34 cellular contexts compared by ENCODE assay signal in the genomic region with DNA sequence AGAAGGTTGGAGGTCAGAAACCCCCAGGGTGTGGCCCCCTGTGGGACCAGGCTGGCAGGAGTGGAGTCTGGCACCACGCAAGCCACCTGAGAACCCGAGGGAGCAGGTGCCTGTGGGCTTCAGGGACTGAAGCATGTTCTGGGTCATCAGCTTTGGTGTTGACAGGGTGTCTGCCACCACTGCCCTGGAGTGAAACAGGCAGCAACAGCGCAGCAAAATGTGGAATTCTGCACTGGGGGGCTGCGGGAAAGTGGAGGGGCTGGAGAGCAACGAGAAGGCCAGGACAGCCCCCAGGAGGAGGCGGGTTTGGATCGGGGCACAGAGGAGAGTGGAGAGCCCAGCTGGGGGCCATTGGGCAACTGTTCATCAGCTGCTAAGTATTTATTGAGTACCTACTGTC.
"Had no signal": no experiment of that assay in that cellular context is flagged by ENCODE, and none has a peak within 500 bp of the region (broad histone marks: within the 10 kb centered on the region; RNA-seq: fewer than 3 reads in every experiment).

No MANE protein-coding gene starts in this region.

- H3K27ac Mint-ChIP-seq: activated CD4-positive, alpha-beta memory T cell treated with anti-CD3 and anti-CD28 coated beads for 36 hours; activated CD4-positive, alpha-beta T cell treated with anti-CD3 and anti-CD28 coated beads for 36 hours; activated CD4-positive, alpha-beta T cell treated with anti-CD3 and anti-CD28 coated beads, Interleukin-2, amount 10 ng/mL, durations not matched to agents 24 days and 14 days; activated CD8-positive, alpha-beta memory T cell treated with anti-CD3 and anti-CD28 coated beads, Interleukin-2, amount 10 ng/mL, durations not matched to agents 7 days and 5 days; activated CD8-positive, alpha-beta T cell treated with anti-CD3 and anti-CD28 coated beads, Interleukin-2, amount 10 ng/mL, durations not matched to agents 7 days and 5 days; activated naive CD4-positive, alpha-beta T cell treated with anti-CD3 and anti-CD28 coated beads for 36 hours; activated naive CD4-positive, alpha-beta T cell treated with anti-CD3 and anti-CD28 coated beads, Interleukin-2, amount 50 U/mL, for 24 hours; activated naive CD8-positive, alpha-beta T cell treated with anti-CD3 and anti-CD28 coated beads for 36 hours; activated T-helper 1 cell treated with anti-CD3 and anti-CD28 coated beads, Interleukin-12 subunit alpha, Interleukin-12 subunit beta, Interleukin-2, Interleukin-4 antibody, amounts not matched to agents 30 ng/mL and 10 ng/mL and 1 ng/mL, durations not matched to agents 14 hours and 24 hours and 36 hours; activated T-helper 2 cell treated with anti-CD3 and anti-CD28 coated beads, Interferon-gamma antibody, Interleukin-2, Interleukin-4, amounts not matched to agents 10 μg/mL and 5 μg/mL and 100 μg/mL, durations not matched to agents 14 hours and 24 hours and 36 hours; effector memory CD8-positive, alpha-beta T cell; T-helper 17 cell; T-helper 2 cell treated with Interferon-gamma antibody and Interleukin-4, amounts not matched to agents 5 μg/mL and 100 μg/mL, for 36 hours had no signal

- H3K27ac ChIP-seq: body of pancreas, epithelial cell of prostate, esophagus squamous epithelium, gastroesophageal sphincter, heart right ventricle, WERI-Rb-1 had no signal

- H3K27me3 ChIP-seq: body of pancreas, esophagus squamous epithelium, heart right ventricle had no signal

- H3K4me1 Mint-ChIP-seq: activated CD4-positive, alpha-beta T cell treated with anti-CD3 and anti-CD28 coated beads for 36 hours; activated CD4-positive, alpha-beta T cell treated with anti-CD3 and anti-CD28 coated beads, Interleukin-2, amount 10 ng/mL, durations not matched to agents 24 days and 14 days; activated CD8-positive, alpha-beta memory T cell treated with anti-CD3 and anti-CD28 coated beads, Interleukin-2, amount 10 ng/mL, durations not matched to agents 7 days and 5 days; activated naive CD4-positive, alpha-beta T cell treated with anti-CD3 and anti-CD28 coated beads, Interleukin-2, amount 50 U/mL, for 24 hours; activated naive CD8-positive, alpha-beta T cell treated with anti-CD3 and anti-CD28 coated beads for 36 hours had no signal

- H3K4me3 Mint-ChIP-seq: activated CD4-positive, alpha-beta memory T cell treated with anti-CD3 and anti-CD28 coated beads for 36 hours; activated CD4-positive, alpha-beta T cell treated with anti-CD3 and anti-CD28 coated beads for 36 hours; activated CD4-positive, alpha-beta T cell treated with anti-CD3 and anti-CD28 coated beads, Interleukin-2, amount 10 ng/mL, durations not matched to agents 24 days and 14 days; activated CD8-positive, alpha-beta memory T cell treated with anti-CD3 and anti-CD28 coated beads, Interleukin-2, amount 10 ng/mL, durations not matched to agents 7 days and 5 days; activated CD8-positive, alpha-beta T cell treated with anti-CD3 and anti-CD28 coated beads, Interleukin-2, amount 10 ng/mL, durations not matched to agents 7 days and 5 days; activated naive CD4-positive, alpha-beta T cell treated with anti-CD3 and anti-CD28 coated beads for 36 hours; activated naive CD4-positive, alpha-beta T cell treated with anti-CD3 and anti-CD28 coated beads, Interleukin-2, amount 50 U/mL, for 24 hours; activated naive CD8-positive, alpha-beta T cell treated with anti-CD3 and anti-CD28 coated beads for 36 hours; activated naive CD8-positive, alpha-beta T cell treated with anti-CD3 and anti-CD28 coated beads, Interleukin-2, amount 50 U/mL, for 24 hours; activated T-helper 1 cell treated with anti-CD3 and anti-CD28 coated beads, Interleukin-12 subunit alpha, Interleukin-12 subunit beta, Interleukin-2, Interleukin-4 antibody, amounts not matched to agents 30 ng/mL and 10 ng/mL and 1 ng/mL, durations not matched to agents 14 hours and 24 hours and 36 hours; effector memory CD8-positive, alpha-beta T cell; T-helper 17 cell; T-helper 2 cell treated with Interferon-gamma antibody and Interleukin-4, amounts not matched to agents 5 μg/mL and 100 μg/mL, for 36 hours had no signal

- DNase-seq: activated CD4-positive, alpha-beta memory T cell treated with anti-CD3 and anti-CD28 coated beads for 36 hours; activated CD4-positive, alpha-beta T cell treated with anti-CD3 and anti-CD28 coated beads for 36 hours; activated CD4-positive, alpha-beta T cell treated with anti-CD3 and anti-CD28 coated beads, Interleukin-2, amount 10 ng/mL, durations not matched to agents 24 days and 14 days; activated CD4-positive, CD25-positive, alpha-beta regulatory T cell; activated CD4-positive, CD25-positive, alpha-beta regulatory T cell treated with anti-CD3 and anti-CD28 coated beads, Interleukin-2, amount 50 U/mL, for 72 hours; activated CD8-positive, alpha-beta memory T cell treated with anti-CD3 and anti-CD28 coated beads, Interleukin-2, amount 10 ng/mL, durations not matched to agents 7 days and 5 days; activated CD8-positive, alpha-beta memory T cell treated with anti-CD3 and anti-CD28 coated beads, Interleukin-2, amount 50 U/mL, for 4 hours; activated CD8-positive, alpha-beta T cell treated with anti-CD3 and anti-CD28 coated beads, Interleukin-2, amount 10 ng/mL, durations not matched to agents 7 days and 5 days; activated effector memory CD4-positive, alpha-beta T cell treated with anti-CD3 and anti-CD28 coated beads, Interleukin-2, amount 50 U/mL, for 16 hours; activated naive CD4-positive, alpha-beta T cell treated with anti-CD3 and anti-CD28 coated beads for 36 hours; activated naive CD8-positive, alpha-beta T cell treated with anti-CD3 and anti-CD28 coated beads for 36 hours; activated naive CD8-positive, alpha-beta T cell treated with anti-CD3 and anti-CD28 coated beads, Interleukin-2, amount 50 U/mL, for 24 hours; activated T-cell treated with anti-CD3 and anti-CD28 coated beads, Interleukin-2, amount 50 U/mL, for 1 hour; activated T-cell treated with anti-CD3 and anti-CD28 coated beads, Interleukin-2, amount 50 U/mL, for 48 hours; aorta; body of pancreas; caudate nucleus; cortex of kidney; dermis blood vessel endothelial cell; effector CD4-positive, alpha-beta T cell; effector memory CD8-positive, alpha-beta T cell; esophagus squamous epithelium; foreskin melanocyte; heart right ventricle; T-helper 1 cell; T-helper 17 cell; T1000; WERI-Rb-1 had no signal

- H3K36me3 Mint-ChIP-seq: activated CD4-positive, alpha-beta memory T cell treated with anti-CD3 and anti-CD28 coated beads for 36 hours; activated CD8-positive, alpha-beta memory T cell treated with anti-CD3 and anti-CD28 coated beads, Interleukin-2, amount 10 ng/mL, durations not matched to agents 7 days and 5 days; activated naive CD4-positive, alpha-beta T cell treated with anti-CD3 and anti-CD28 coated beads, Interleukin-2, amount 50 U/mL, for 24 hours; activated naive CD8-positive, alpha-beta T cell treated with anti-CD3 and anti-CD28 coated beads for 36 hours had no signal

- H3K27me3 Mint-ChIP-seq: activated CD4-positive, alpha-beta memory T cell treated with anti-CD3 and anti-CD28 coated beads for 36 hours; activated CD4-positive, alpha-beta T cell treated with anti-CD3 and anti-CD28 coated beads for 36 hours; activated CD4-positive, alpha-beta T cell treated with anti-CD3 and anti-CD28 coated beads, Interleukin-2, amount 10 ng/mL, durations not matched to agents 24 days and 14 days; activated CD8-positive, alpha-beta memory T cell treated with anti-CD3 and anti-CD28 coated beads, Interleukin-2, amount 10 ng/mL, durations not matched to agents 7 days and 5 days; activated naive CD4-positive, alpha-beta T cell treated with anti-CD3 and anti-CD28 coated beads, Interleukin-2, amount 50 U/mL, for 24 hours; activated naive CD8-positive, alpha-beta T cell treated with anti-CD3 and anti-CD28 coated beads for 36 hours; activated naive CD8-positive, alpha-beta T cell treated with anti-CD3 and anti-CD28 coated beads, Interleukin-2, amount 50 U/mL, for 24 hours; effector memory CD8-positive, alpha-beta T cell; T-helper 17 cell had no signal

- H3K36me3 ChIP-seq: esophagus squamous epithelium, gastroesophageal sphincter, heart right ventricle, WERI-Rb-1 had no signal

- H3K4me3 ChIP-seq: body of pancreas, esophagus squamous epithelium, gastroesophageal sphincter, heart right ventricle had no signal

- H3K9me3 Mint-ChIP-seq: activated naive CD4-positive, alpha-beta T cell treated with anti-CD3 and anti-CD28 coated beads, Interleukin-2, amount 50 U/mL, for 24 hours; effector memory CD8-positive, alpha-beta T cell had no signal

- H3K4me1 ChIP-seq: body of pancreas, esophagus squamous epithelium, gastroesophageal sphincter, heart right ventricle had no signal

- H3K9me3 ChIP-seq: body of pancreas had no signal
